ENCODE assay signal across 13 cellular contexts in genomic region chr16:51621610-51622009, GRCh38.
"Had no signal": no experiment of that assay in that cellular context is flagged by ENCODE, and none has a peak within 500 bp of the region (broad histone marks: within the 10 kb centered on the region; RNA-seq: fewer than 3 reads in every experiment).

No MANE protein-coding gene starts in this region.

- H3K4me2 ChIP-seq: hepatocyte had no signal

- H3K27ac ChIP-seq: cardiac muscle cell, hepatocyte had no signal

- ATAC-seq: left lobe of liver; natural killer cell; stimulated activated effector memory CD8-positive, alpha-beta T cell treated with anti-CD3 and anti-CD28 coated beads, Interleukin-12 subunit alpha, Interleukin-12 subunit beta, amount 100 ng/mL, for 72 hours had no signal

- H3K36me3 ChIP-seq: cardiac muscle cell had no signal

- DNase-seq: activated CD4-positive, alpha-beta T cell treated with anti-CD3 and anti-CD28 coated beads for 1 hour; activated CD4-positive, alpha-beta T cell treated with anti-CD3 and anti-CD28 coated beads, Interleukin-2, amount 50 U/mL, for 4 hours; activated naive CD4-positive, alpha-beta T cell; activated T-cell treated with anti-CD3 and anti-CD28 coated beads for 4 hours; aorta; endodermal cell; islet precursor cell; natural killer cell; retina had no signal

- H3K79me2 ChIP-seq: hepatocyte had no signal

- H3K27me3 ChIP-seq: cardiac muscle cell, hepatocyte had no signal

- H3K4me3 ChIP-seq: cardiac muscle cell, hepatocyte had no signal

- H2AFZ ChIP-seq: hepatocyte had no signal
